ENCODE assay signal across 8 cellular contexts in genomic region chr22:27918351-27919221, GRCh38. TPM values are rescaled to one million over a fixed set of nuclear protein-coding genes. Genes with fewer than 3 reads are reported as not detected.
DNase-seq lines count a peak whose midpoint lies in the region; ATAC-seq, FAIRE-seq and TF ChIP-seq lines count a peak whose summit lies in the region.

No MANE protein-coding gene starts in this region.

- no peaks in the 10 kb centered on the region for H3K27me3 ChIP-seq in KMS-11 (ENCODE audit: insufficient read depth, low read depth)
- no peaks in the 10 kb centered on the region for H3K27me3 ChIP-seq in bronchial epithelial cell (ENCODE audit: control insufficient read depth, insufficient read depth, low read length)

- intact Hi-C loops in kidney (cut with DNase I), result no loop called here

- no peaks in the 10 kb centered on the region for H3K27me3 Mint-ChIP-seq in WTC11 (ENCODE audit: low read depth)

- H3K4me3 Mint-ChIP-seq in WTC11, result peak overlapping the region; percentile 96

- H3K79me2 ChIP-seq in KMS-11 (ENCODE audit: insufficient read depth, low read depth), result peaks cover 76% of the 10 kb centered on the region

- peaks cover 60% of the 10 kb centered on the region for H3K4me1 ChIP-seq in KMS-11 (ENCODE audit: low read depth, poor library complexity, severe bottlenecking)
- peaks cover 19 to 20% of the 10 kb centered on the region in 2 donors for H3K4me1 ChIP-seq in kidney (ENCODE audit: control insufficient read depth in 1 of 2, insufficient read depth in 1 of 2, low read depth in 1 of 2, low read length in 2 of 2)

- ATAC-seq in GM19452 (IDR thresholded peaks at IDR 0.05; ENCODE audit: unreplicated experiment), result peak; percentile 25
- ATAC-seq in WTC11, result peak; percentile 35

- TF ChIP-seq CTCF in KMS-11 (conservative IDR thresholded peaks at IDR 0.05; ENCODE audit: low read depth, low read length) (no peak), WTC11 (IDR thresholded peaks at IDR 0.05) (no peak), bronchial epithelial cell (IDR thresholded peaks at IDR 0.05; ENCODE audit: insufficient read depth, low read length, severe bottlenecking) (no peak), kidney (IDR thresholded peaks at IDR 0.05; ENCODE audit: borderline replicate concordance, extremely low read depth, insufficient read depth) (no peak)

- peak overlapping the region; percentile 99 for H3K27ac Mint-ChIP-seq in WTC11

- peaks cover 22% of the 10 kb centered on the region for H3K36me3 Mint-ChIP-seq in WTC11

- peak overlapping the region; percentile 30; the same call in 1 of the 2 replicates for H2AFZ ChIP-seq in KMS-11 (ENCODE audit: low read depth)

- H3K4me1 Mint-ChIP-seq in WTC11, result peaks cover 39% of the 10 kb centered on the region

- H3K9ac ChIP-seq in KMS-11 (peak overlapping the region; percentile 89), kidney (ENCODE audit: low read length in 2 of 2) (peak overlapping the region; percentile 65 to 82)

- DNase-seq in AG20443 (ENCODE audit: low spot score) (peak; percentile 68), WTC11 (ENCODE audit: low spot score) (peak; percentile 53), bronchial epithelial cell (ENCODE audit: low read depth) (peak; percentile 32), kidney (peak; percentile 88), NCI-H2196 treated with DMSO at 0.1 percent for 48 hours (lab: John Stamatoyannopoulos, UW; ENCODE audit: unreplicated experiment) (no peak)
- DNase-seq in stimulated activated CD4-positive, alpha-beta T cell treated with anti-CD3 and anti-CD28 coated beads, Interleukin-15, amount 100 ng/mL, for 1 hour (ENCODE audit: low read depth in 1 of 2, low spot score in 1 of 2), result peak; percentile 13 to 47

- peak overlapping the region; percentile 64 for H3K27ac ChIP-seq in KMS-11
- H3K27ac ChIP-seq in kidney (ENCODE audit: low read depth in 2 of 2, low read length in 2 of 2), result peak overlapping the region; percentile 90 to 99

- CTCF ChIA-PET in WTC11 (lab: Charles Lee), result interaction anchor here (0.8 to 3.4 kb wide), 14 partner anchors 12 to 102 kb away, joined by 3 to 38 read pairs (median 8); no protein-coding TSS in a partner anchor

- peaks cover 40% of the 10 kb centered on the region for H4K20me1 ChIP-seq in KMS-11 (ENCODE audit: insufficient read depth)

- POLR2A ChIA-PET in WTC11 (lab: Charles Lee), result interaction anchor here (0.7 to 2.1 kb wide), 5 partner anchors 12 to 72 kb away, joined by 3 to 8 read pairs (median 4); no protein-coding TSS in a partner anchor

- H3K9me3 Mint-ChIP-seq in WTC11, result no peaks in the 10 kb centered on the region

- H3K9me3 ChIP-seq in kidney (ENCODE audit: control insufficient read depth in 1 of 2, low read length in 2 of 2), result no peaks in the 10 kb centered on the region

- peak overlapping the region; percentile 85 for H3K4me2 ChIP-seq in KMS-11

- H3K36me3 ChIP-seq in KMS-11 (ENCODE audit: insufficient read depth) (no peaks in the 10 kb centered on the region), bronchial epithelial cell (ENCODE audit: control insufficient read depth, insufficient read depth, low read length) (no peaks in the 10 kb centered on the region), kidney (ENCODE audit: control insufficient read depth in 1 of 2, insufficient read depth in 2 of 2, low read length in 2 of 2) (peaks cover 0 to 3% of the 10 kb centered on the region in 2 donors)

- FAIRE-seq in bronchial epithelial cell (lab: Jason Lieb, UNC) (no peak), kidney (lab: Jason Lieb, UNC) (no peak)

- no peak overlapping the region for H3K4me3 ChIP-seq in KMS-11 (IDR thresholded peaks at IDR 0.05; ENCODE audit: insufficient read depth, low read depth, low read length)
- peak overlapping the region; percentile 100 for H3K4me3 ChIP-seq in bronchial epithelial cell (ENCODE audit: low read depth, low read length)
- peak overlapping the region; percentile 75 to 92 for H3K4me3 ChIP-seq in kidney (ENCODE audit: low read length in 2 of 2)

TF ChIP-seq in WTC11, 78 proteins besides CTCF, POLR2A, EP300 and RAD21:
- TF ChIP-seq USF1 (CRISPR knock-in tag; IDR thresholded peaks at IDR 0.05) (no peak), NFYB (CRISPR knock-in tag; conservative IDR thresholded peaks at IDR 0.05; ENCODE audit: low read depth) (peak; percentile 28; the same call in 1 of the 2 replicates)

RNA-seq across cellular contexts. Expression of gene PITPNB, which starts 0.5 kb away (rescaled TPM):
- total RNA-seq in WTC11 (2021), result 70.7 to 76.2 TPM (median 71.7 TPM) in 3 replicates
- total RNA-seq in bronchial epithelial cell, result 16.8 and 21.3 TPM in 2 replicates
- total RNA-seq in kidney, result 72.0 TPM
- polyA plus RNA-seq in kidney (ENCODE audit: insufficient read depth, low read depth, low replicate concordance), result 23.7 TPM
